ENCODE assay signal across 8 cellular contexts in the genomic region with DNA sequence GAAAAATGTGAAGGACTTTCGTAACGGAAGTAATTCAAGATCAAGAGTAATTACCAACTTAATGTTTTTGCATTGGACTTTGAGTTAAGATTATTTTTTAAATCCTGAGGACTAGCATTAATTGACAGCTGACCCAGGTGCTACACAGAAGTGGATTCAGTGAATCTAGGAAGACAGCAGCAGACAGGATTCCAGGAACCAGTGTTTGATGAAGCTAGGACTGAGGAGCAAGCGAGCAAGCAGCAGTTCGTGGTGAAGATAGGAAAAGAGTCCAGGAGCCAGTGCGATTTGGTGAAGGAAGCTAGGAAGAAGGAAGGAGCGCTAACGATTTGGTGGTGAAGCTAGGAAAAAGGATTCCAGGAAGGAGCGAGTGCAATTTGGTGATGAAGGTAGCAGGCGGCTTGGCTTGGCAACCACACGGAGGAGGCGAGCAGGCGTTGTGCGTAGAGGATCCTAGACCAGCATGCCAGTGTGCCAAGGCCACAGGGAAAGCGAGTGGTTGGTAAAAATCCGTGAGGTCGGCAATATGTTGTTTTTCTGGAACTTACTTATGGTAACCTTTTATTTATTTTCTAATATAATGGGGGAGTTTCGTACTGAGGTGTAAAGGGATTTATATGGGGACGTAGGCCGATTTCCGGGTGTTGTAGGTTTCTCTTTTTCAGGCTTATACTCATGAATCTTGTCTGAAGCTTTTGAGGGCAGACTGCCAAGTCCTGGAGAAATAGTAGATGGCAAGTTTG. TPM values are rescaled to one million over a fixed set of nuclear protein-coding genes. Genes with fewer than 3 reads are reported as not detected.
DNase-seq lines count a peak whose midpoint lies in the region; ATAC-seq, FAIRE-seq and TF ChIP-seq lines count a peak whose summit lies in the region.

No MANE protein-coding gene starts in this region.

- H3K27me3 ChIP-seq in GM06990 (replicated peaks; ENCODE audit: control insufficient read depth, insufficient read depth, low read length) (no peaks in the 10 kb centered on the region), right cardiac atrium (ENCODE audit: control insufficient read depth, insufficient read depth) (no peaks in the 10 kb centered on the region), small intestine (ENCODE audit: control insufficient read depth in 2 of 2, insufficient read depth in 2 of 2, low read length in 2 of 2) (no peaks in the 10 kb centered on the region)

- H3K4me1 Mint-ChIP-seq in activated CD8-positive, alpha-beta T cell treated with anti-CD3 and anti-CD28 coated beads, Interleukin-2, amount 10 ng/mL, durations not matched to agents 7 days and 5 days (ENCODE audit: low read depth): peaks cover 32% of the 10 kb centered on the region

- DNase-seq in GM06990 (ENCODE audit: extremely low read depth, insufficient read length) (peak; percentile 55), NAMALWA (ENCODE audit: low spot score) (peak; percentile 64), right cardiac atrium (peak; percentile 46 to 71 (median 69)), small intestine (peak; percentile 63), germinal center (ENCODE audit: low spot score) (no peak), HEK293T (ENCODE audit: extremely low spot score) (no peak)
- peak; percentile 62 for DNase-seq in activated CD8-positive, alpha-beta T cell treated with anti-CD3 and anti-CD28 coated beads, Interleukin-2, amount 10 ng/mL, durations not matched to agents 7 days and 5 days

- POLR2A ChIA-PET in activated CD8-positive, alpha-beta T cell treated with anti-CD3 and anti-CD28 coated beads, Interleukin-2, amount 10 ng/mL, durations not matched to agents 7 days and 5 days (lab: Charles Lee): interaction anchor here (0.5 to 22.4 kb wide), 34 partner anchors 3 to 1229 kb away, joined by 3 to 4167 read pairs (median 6); a partner anchor contains a TSS
- POLR2A ChIA-PET in HEK293T (lab: Yijun Ruan, JAX): interaction anchor here (1.0 to 29.4 kb wide), 34 partner anchors 8 to 238 kb away, joined by 3 to 1783 read pairs (median 8); a partner anchor contains a TSS

- no peaks in the 10 kb centered on the region for H3K27me3 Mint-ChIP-seq in activated CD8-positive, alpha-beta T cell treated with anti-CD3 and anti-CD28 coated beads, Interleukin-2, amount 10 ng/mL, durations not matched to agents 7 days and 5 days (ENCODE audit: low read depth)

- FAIRE-seq in small intestine (lab: Jason Lieb, UNC): no peak

- H3K27ac ChIP-seq in right cardiac atrium (ENCODE audit: low read length) (peak overlapping the region; percentile 100), small intestine (ENCODE audit: low read depth in 1 of 2, low read length in 1 of 2) (peak overlapping the region; percentile 96 to 99)

- no peak for ATAC-seq in activated CD8-positive, alpha-beta T cell treated with anti-CD3 and anti-CD28 coated beads, Interleukin-2, amount 10 ng/mL, durations not matched to agents 7 days and 5 days
- ATAC-seq in right cardiac atrium (no peak), GM18873 (IDR thresholded peaks at IDR 0.05; ENCODE audit: low FRiP score, unreplicated experiment) (no peak)

- H3K4me1 ChIP-seq in right cardiac atrium (ENCODE audit: control insufficient read depth, insufficient read depth, low read length) (peaks cover 4% of the 10 kb centered on the region), small intestine (ENCODE audit: control insufficient read depth in 2 of 2, insufficient read depth in 1 of 2, low read depth in 1 of 2, low read length in 1 of 2) (peaks cover 4 to 7% of the 10 kb centered on the region in 2 donors)

- under 1% methylated on average over 20 of the region's 20 CpGs for WGBS in right cardiac atrium
- 0 to 1% (median 0%) methylated on average over 20 of the region's 20 CpGs for WGBS in small intestine, 3 donors

- intact Hi-C loops in right cardiac atrium (cut with DNase I): loop anchor here in 1 of 4 donors (5.0 kb wide), 1 partner anchor 73 kb away; no protein-coding TSS in a partner anchor

- H3K4me3 Mint-ChIP-seq in activated CD8-positive, alpha-beta T cell treated with anti-CD3 and anti-CD28 coated beads, Interleukin-2, amount 10 ng/mL, durations not matched to agents 7 days and 5 days: no peak overlapping the region

- H3K4me3 ChIP-seq in GM06990 (replicated peaks; ENCODE audit: low read depth, low read length): peak overlapping the region; percentile 70
- peak overlapping the region; percentile 95 for H3K4me3 ChIP-seq in right cardiac atrium (ENCODE audit: low read length)
- peak overlapping the region; percentile 61 to 73 for H3K4me3 ChIP-seq in small intestine (ENCODE audit: low read depth in 1 of 2, low read length in 2 of 2)

- H3K27ac Mint-ChIP-seq in activated CD8-positive, alpha-beta T cell treated with anti-CD3 and anti-CD28 coated beads, Interleukin-2, amount 10 ng/mL, durations not matched to agents 7 days and 5 days: no peak overlapping the region

- H3K9me3 ChIP-seq in right cardiac atrium (ENCODE audit: control insufficient read depth, low read length) (no peaks in the 10 kb centered on the region), small intestine (ENCODE audit: control insufficient read depth, low read depth) (no peaks in the 10 kb centered on the region)

- H3K9me3 Mint-ChIP-seq in activated CD8-positive, alpha-beta T cell treated with anti-CD3 and anti-CD28 coated beads, Interleukin-2, amount 10 ng/mL, durations not matched to agents 7 days and 5 days (ENCODE audit: insufficient read depth): no peaks in the 10 kb centered on the region

- H3K36me3 ChIP-seq in GM06990 (ENCODE audit: control insufficient read depth, insufficient read depth, low read length): peaks cover 20% of the 10 kb centered on the region
- peaks cover 23 to 24% of the 10 kb centered on the region in 2 donors for H3K36me3 ChIP-seq in small intestine (ENCODE audit: control insufficient read depth in 2 of 2, insufficient read depth in 2 of 2, low read length in 2 of 2)

- TF ChIP-seq CTCF in GM06990 (IDR thresholded peaks at IDR 0.05; ENCODE audit: insufficient read depth, low read length, poor library complexity, severe bottlenecking): no peak

- H3K36me3 Mint-ChIP-seq in activated CD8-positive, alpha-beta T cell treated with anti-CD3 and anti-CD28 coated beads, Interleukin-2, amount 10 ng/mL, durations not matched to agents 7 days and 5 days (ENCODE audit: low read depth): no peaks in the 10 kb centered on the region

- CTCF ChIA-PET in activated CD8-positive, alpha-beta T cell treated with anti-CD3 and anti-CD28 coated beads, Interleukin-2, amount 10 ng/mL, durations not matched to agents 7 days and 5 days (lab: Charles Lee): interaction anchor here (0.6 to 19.7 kb wide), 8 partner anchors 10 to 120 kb away, joined by 3 to 538 read pairs (median 4); a partner anchor contains a TSS
- CTCF ChIA-PET in HEK293T (lab: Yijun Ruan, JAX): interaction anchor here (0.7 to 1.5 kb wide), 5 partner anchors 21 to 83 kb away, joined by 3 to 6 read pairs (median 4); no protein-coding TSS in a partner anchor

TF ChIP-seq in HEK293T, 16 proteins besides CTCF, POLR2A, EP300 and RAD21:
- TF ChIP-seq ARNT (IDR thresholded peaks at IDR 0.05) (no peak), SP1 (IDR thresholded peaks at IDR 0.05) (no peak), FOXA1 (IDR thresholded peaks at IDR 0.05) (no peak), FOXK2 (IDR thresholded peaks at IDR 0.05) (no peak), ZNF384 (IDR thresholded peaks at IDR 0.05) (no peak), HDGF (IDR thresholded peaks at IDR 0.05; ENCODE audit: borderline replicate concordance) (no peak), FOXM1 (IDR thresholded peaks at IDR 0.05; ENCODE audit: borderline replicate concordance) (no peak), NFRKB (IDR thresholded peaks at IDR 0.05) (no peak), LEF1 (IDR thresholded peaks at IDR 0.05; ENCODE audit: borderline replicate concordance) (no peak), L3MBTL2 (conservative IDR thresholded peaks at IDR 0.05) (no peak), SUZ12 (IDR thresholded peaks at IDR 0.05) (no peak), TARDBP (IDR thresholded peaks at IDR 0.05) (no peak), ELF4 (IDR thresholded peaks at IDR 0.05) (no peak), CTBP1 (IDR thresholded peaks at IDR 0.05; ENCODE audit: borderline replicate concordance) (no peak), BHLHE40 (IDR thresholded peaks at IDR 0.05; ENCODE audit: borderline replicate concordance) (no peak)
- TF ChIP-seq, protein P1, sequence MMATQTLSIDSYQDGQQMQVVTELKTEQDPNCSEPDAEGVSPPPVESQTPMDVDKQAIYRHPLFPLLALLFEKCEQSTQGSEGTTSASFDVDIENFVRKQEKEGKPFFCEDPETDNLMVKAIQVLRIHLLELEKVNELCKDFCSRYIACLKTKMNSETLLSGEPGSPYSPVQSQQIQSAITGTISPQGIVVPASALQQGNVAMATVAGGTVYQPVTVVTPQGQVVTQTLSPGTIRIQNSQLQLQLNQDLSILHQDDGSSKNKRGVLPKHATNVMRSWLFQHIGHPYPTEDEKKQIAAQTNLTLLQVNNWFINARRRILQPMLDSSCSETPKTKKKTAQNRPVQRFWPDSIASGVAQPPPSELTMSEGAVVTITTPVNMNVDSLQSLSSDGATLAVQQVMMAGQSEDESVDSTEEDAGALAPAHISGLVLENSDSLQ (IDR thresholded peaks at IDR 0.05): no peak

RNA-seq across cellular contexts. Expression of a gene that starts 1.6 kb away (rescaled TPM):
- total RNA-seq in activated CD8-positive, alpha-beta T cell treated with anti-CD3 and anti-CD28 coated beads, Interleukin-2, amount 10 ng/mL, durations not matched to agents 7 days and 5 days: 1,000 to 10,000 TPM; 3,822 to 4,094 TPM
- total RNA-seq in right cardiac atrium: 1,000 to 10,000 TPM; 3,773 to 5,353 (median 5,000) TPM
- 1,948 TPM for polyA plus RNA-seq in right cardiac atrium
- polyA plus RNA-seq in small intestine: 100 to 1,000 TPM; 155 to 454 (median 159) TPM

RNA-seq across cellular contexts. Expression of a gene that starts 24.4 kb away (rescaled TPM):
- 10 to 100 TPM; 68.0 to 69.5 TPM for total RNA-seq in activated CD8-positive, alpha-beta T cell treated with anti-CD3 and anti-CD28 coated beads, Interleukin-2, amount 10 ng/mL, durations not matched to agents 7 days and 5 days
- total RNA-seq in right cardiac atrium: 10 to 100 TPM; 59.9 to 65.2 (median 62.8) TPM
- 56.6 TPM for polyA plus RNA-seq in right cardiac atrium
- 10 to 100 TPM; 46.7 to 76.9 (median 74.3) TPM for polyA plus RNA-seq in small intestine

RNA-seq across cellular contexts. Expression of a gene that starts 57.7 kb away (rescaled TPM):
- total RNA-seq in activated CD8-positive, alpha-beta T cell treated with anti-CD3 and anti-CD28 coated beads, Interleukin-2, amount 10 ng/mL, durations not matched to agents 7 days and 5 days: 10 to 100 TPM; 64.7 to 70.8 TPM
- 100 to 1,000 TPM; 128 to 161 (median 140) TPM for total RNA-seq in right cardiac atrium
- polyA plus RNA-seq in right cardiac atrium: 60.2 TPM
- polyA plus RNA-seq in small intestine: 10 to 100 TPM in 2 of 3 donors, 1 to 10 TPM in 1; 6.5 to 25.6 (median 17.0) TPM

Comparison
In these comparisons a context has a peak if more than half of its experiments do, and no peak if none do; other contexts are left out.
1. DNase-seq: peak in GM06990 (single experiment), NAMALWA (single experiment), activated CD8-positive, alpha-beta T cell treated with anti-CD3 and anti-CD28 coated beads, Interleukin-2, amount 10 ng/mL, durations not matched to agents 7 days and 5 days (single experiment), right cardiac atrium (3 of 3) and small intestine (single experiment); none in germinal center (single experiment) and HEK293T (single experiment).
2. Peak in every context shown above with its lines, with median percentiles within 50 percentile points of each other: H3K4me3 ChIP-seq.